34 cellular contexts compared by ENCODE assay signal in the genomic region with DNA sequence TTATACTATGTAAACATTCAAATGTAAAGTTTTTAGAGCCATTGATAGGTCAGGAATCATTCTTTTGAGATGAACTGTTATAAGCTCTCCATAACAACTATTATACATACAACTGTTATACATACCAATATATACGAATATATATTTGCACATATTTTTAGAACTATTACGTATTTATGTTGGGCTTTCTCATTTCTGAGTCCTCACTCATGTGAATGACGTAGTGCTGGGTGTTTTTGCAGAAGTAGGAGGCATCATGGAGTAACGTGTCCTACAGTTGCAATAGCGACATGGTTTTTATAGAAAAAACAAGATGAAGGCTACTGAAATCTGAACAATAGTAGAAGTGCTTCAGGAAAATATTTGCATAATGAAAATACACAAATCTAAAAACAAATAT.
"Had no signal": no experiment of that assay in that cellular context is flagged by ENCODE, and none has a peak within 500 bp of the region (broad histone marks: within the 10 kb centered on the region; RNA-seq: fewer than 3 reads in every experiment).

No MANE protein-coding gene starts in this region.

- H3K9me3 ChIP-seq: MG63 had no signal

- H3K4me3 ChIP-seq: MG63 had no signal

- H3K36me3 ChIP-seq: MG63 had no signal

- DNase-seq: Karpas-422, Kasumi-1, MG63, MM.1S, MV-4-11, NCI-H1048, NCI-H1092, NCI-H1092 treated with DMSO at 0.1 percent for 48 hours, NCI-H1105, NCI-H1105 treated with DMSO at 0.1 percent for 48 hours, NCI-H1417, NCI-H1417 treated with DMSO at 0.1 percent for 48 hours, NCI-H1436, NCI-H1436 treated with DMSO at 0.1 percent for 48 hours, NCI-H146, NCI-H1694, NCI-H187, NCI-H187 treated with DMSO at 0.1 percent for 48 hours, NCI-H1930, NCI-H2029, NCI-H2029 treated with DMSO at 0.1 percent for 48 hours, NCI-H2081, NCI-H2081 treated with DMSO at 0.1 percent for 48 hours, NCI-H2107, NCI-H2171, NCI-H2171 treated with DMSO at 0.1 percent for 48 hours, NCI-H2227 treated with DMSO at 0.1 percent for 48 hours, NCI-H226, NCI-H345, NCI-H446, NCI-H446 treated with DMSO at 0.1 percent for 48 hours, NCI-H510A, NCI-H510A treated with DMSO at 0.1 percent for 48 hours, NCI-H524 had no signal

- H3K27me3 ChIP-seq: MG63 had no signal
